8 cellular contexts compared by ENCODE assay signal in genomic region chr4:45453258-45453841, GRCh38.
DNase-seq lines count a peak whose midpoint lies in the region; ATAC-seq and TF ChIP-seq lines count a peak whose summit lies in the region.

No MANE protein-coding gene starts in this region.

- no peak overlapping the region for H3K4me3 ChIP-seq in endodermal cell (ENCODE audit: low read length)

- H3K9me3 Mint-ChIP-seq in endodermal cell (peaks cover 12% of the 10 kb centered on the region), progenitor cell of endocrine pancreas (ENCODE audit: low read depth) (no peaks in the 10 kb centered on the region), T-cell (peaks cover 6 to 11% (median 7%) of the 10 kb centered on the region in 3 donors)

- no peaks in the 10 kb centered on the region for H3K36me3 Mint-ChIP-seq in endodermal cell (ENCODE audit: low read depth)
- no peaks in the 10 kb centered on the region for H3K36me3 Mint-ChIP-seq in progenitor cell of endocrine pancreas (ENCODE audit: insufficient read depth)
- H3K36me3 Mint-ChIP-seq in T-cell, result no peaks in the 10 kb centered on the region

- CTCF ChIA-PET in T-cell (lab: Charles Lee), result interaction anchor here in 1 of 2 donors (0.7 kb wide), 1 partner anchor 1540 kb away, joined by 3 read pairs; the partner anchor contains the start of gene GABRA4

- H3K27me3 ChIP-seq in endodermal cell (ENCODE audit: control insufficient read depth, insufficient read depth, low read length, poor library complexity, severe bottlenecking), result no peaks in the 10 kb centered on the region

- H3K27me3 Mint-ChIP-seq in endodermal cell (ENCODE audit: insufficient read depth) (no peaks in the 10 kb centered on the region), progenitor cell of endocrine pancreas (no peaks in the 10 kb centered on the region), T-cell (no peaks in the 10 kb centered on the region)

- H3K4me1 ChIP-seq in endodermal cell (ENCODE audit: control insufficient read depth, insufficient read depth, low read length), result no peaks in the 10 kb centered on the region

- H3K36me3 ChIP-seq in endodermal cell (ENCODE audit: control insufficient read depth, insufficient read depth, low read length), result no peaks in the 10 kb centered on the region

- no peaks in the 10 kb centered on the region for H3K9me3 ChIP-seq in endodermal cell (ENCODE audit: control insufficient read depth, low read length)

- H3K4me1 Mint-ChIP-seq in endodermal cell (no peaks in the 10 kb centered on the region), progenitor cell of endocrine pancreas (ENCODE audit: low read depth) (no peaks in the 10 kb centered on the region), T-cell (no peaks in the 10 kb centered on the region)

- no peak overlapping the region for H3K27ac Mint-ChIP-seq in endodermal cell
- no peak overlapping the region for H3K27ac Mint-ChIP-seq in progenitor cell of endocrine pancreas
- no peak overlapping the region for H3K27ac Mint-ChIP-seq in T-cell

- TF ChIP-seq CTCF in endodermal cell (conservative IDR thresholded peaks at IDR 0.05), result peak; percentile 84
- peak; percentile 76 for TF ChIP-seq CTCF in progenitor cell of endocrine pancreas (IDR thresholded peaks at IDR 0.05; ENCODE audit: unreplicated experiment)

- POLR2A ChIA-PET in T-cell (lab: Charles Lee), result no interaction called here

- H3K4me3 Mint-ChIP-seq in endodermal cell (no peak overlapping the region), progenitor cell of endocrine pancreas (ENCODE audit: low read depth) (no peak overlapping the region), T-cell (no peak overlapping the region)

- 22 to 46% methylated on average over 2 to 5 of the region's 5 CpGs for WGBS in endodermal cell (ENCODE audit: insufficient coverage in 1 of 2, insufficient read length in 1 of 2), 2 experiments

- H3K27ac ChIP-seq in endodermal cell (ENCODE audit: low read depth, low read length), result no peak overlapping the region

- ATAC-seq in HG02623 (IDR thresholded peaks at IDR 0.05; ENCODE audit: unreplicated experiment) (peak; percentile 82), T-cell (replicated peaks in 1 of 4) (no peak)

- DNase-seq in DMS114 treated with DMSO at 0.1 percent for 48 hours (lab: John Stamatoyannopoulos, UW; ENCODE audit: unreplicated experiment), result peak; percentile 4
- peak; percentile 24 for DNase-seq in NCI-H526 treated with DMSO at 0.1 percent for 48 hours (lab: John Stamatoyannopoulos, UW)
- peak; percentile 58 for DNase-seq in endodermal cell
- DNase-seq in progenitor cell of endocrine pancreas (ENCODE audit: low spot score, unreplicated experiment), result no peak
- DNase-seq in occipital lobe (lab: John Stamatoyannopoulos, UW), result no peak
- DNase-seq in T-cell, result no peak
- DNase-seq in activated CD4-positive, alpha-beta T cell treated with anti-CD3 and anti-CD28 coated beads for 4 hours, result no peak

- H3K9ac ChIP-seq in endodermal cell (ENCODE audit: extremely low read depth, low read length, poor library complexity, severe bottlenecking), result no peak overlapping the region

Comparison
In these comparisons a context has a peak if more than half of its experiments do, and no peak if none do; other contexts are left out.
1. DNase-seq: peak in DMS114 treated with DMSO at 0.1 percent for 48 hours (single experiment), NCI-H526 treated with DMSO at 0.1 percent for 48 hours (single experiment) and endodermal cell (single experiment); none in progenitor cell of endocrine pancreas (single experiment), occipital lobe (single experiment), T-cell (0 of 34) and activated CD4-positive, alpha-beta T cell treated with anti-CD3 and anti-CD28 coated beads for 4 hours (0 of 2).